23 cellular contexts compared by ENCODE assay signal in the genomic region with DNA sequence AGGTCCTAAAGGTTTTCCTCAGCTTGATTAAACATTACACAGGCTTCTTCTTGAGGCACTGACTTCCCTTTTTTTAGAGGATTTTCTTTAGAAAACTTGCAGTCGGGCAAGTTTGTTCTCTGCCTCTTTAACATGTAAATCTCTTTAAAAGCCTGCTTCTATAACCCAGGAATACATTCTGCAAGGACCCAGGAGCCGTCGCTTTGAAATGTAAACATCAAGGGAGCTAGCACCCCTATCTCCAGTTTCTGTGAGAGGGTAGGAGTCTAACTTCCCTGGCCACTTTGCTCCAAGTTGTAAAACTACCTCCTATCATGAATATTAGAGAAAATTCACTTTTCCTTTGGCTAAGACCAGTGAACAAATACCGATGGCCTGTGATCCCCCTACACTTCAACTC.
"Had no signal": no experiment of that assay in that cellular context is flagged by ENCODE, and none has a peak within 500 bp of the region (broad histone marks: within the 10 kb centered on the region; RNA-seq: fewer than 3 reads in every experiment).

No MANE protein-coding gene starts in this region.

- H3K27ac ChIP-seq: body of pancreas, PC-9 had no signal

- H2AFZ ChIP-seq: PC-9 had no signal

- H3K9me3 Mint-ChIP-seq: activated CD4-positive, alpha-beta T cell treated with anti-CD3 and anti-CD28 coated beads, Interleukin-2, amount 10 ng/mL, durations not matched to agents 7 days and 5 days had no signal

- H3K27me3 ChIP-seq: body of pancreas had no signal

- H3K9me3 ChIP-seq: body of pancreas had no signal

- H3K36me3 Mint-ChIP-seq: activated CD4-positive, alpha-beta memory T cell treated with anti-CD3 and anti-CD28 coated beads for 36 hours; activated naive CD8-positive, alpha-beta T cell had no signal

- H3K4me3 Mint-ChIP-seq: activated CD4-positive, alpha-beta memory T cell treated with anti-CD3 and anti-CD28 coated beads for 36 hours; activated CD4-positive, alpha-beta T cell treated with anti-CD3 and anti-CD28 coated beads, Interleukin-2, amount 10 ng/mL, durations not matched to agents 7 days and 5 days; activated naive CD8-positive, alpha-beta T cell; activated T-cell treated with anti-CD3 and anti-CD28 coated beads, Interleukin-2, amount 50 U/mL, for 4 hours; T-helper 17 cell had no signal

- ATAC-seq: activated T-cell treated with anti-CD3 and anti-CD28 coated beads, Interleukin-2, amount 50 U/mL, for 4 hours; body of pancreas; T-helper 17 cell had no signal

- DNase-seq: activated CD4-positive, alpha-beta memory T cell treated with anti-CD3 and anti-CD28 coated beads for 36 hours; activated CD4-positive, alpha-beta T cell treated with anti-CD3 and anti-CD28 coated beads, Interleukin-2, amount 10 ng/mL, durations not matched to agents 7 days and 5 days; activated CD4-positive, CD25-positive, alpha-beta regulatory T cell; activated CD8-positive, alpha-beta memory T cell treated with anti-CD3 and anti-CD28 coated beads for 24 hours; activated effector memory CD4-positive, alpha-beta T cell treated with anti-CD3 and anti-CD28 coated beads, Interleukin-2, amount 50 U/mL, for 16 hours; activated naive CD4-positive, alpha-beta T cell treated with Interleukin-2 at 50 U/mL for 16 hours; activated T-cell treated with anti-CD3 and anti-CD28 coated beads, Interleukin-2, amount 50 U/mL, for 4 hours; body of pancreas; central memory CD4-positive, alpha-beta T cell; Kasumi-1; KBM-7; NCI-H1105 treated with DMSO at 0.1 percent for 48 hours; NCI-H1436 treated with DMSO at 0.1 percent for 48 hours; NCI-H187; NCI-H2081; NCI-H510A treated with DMSO at 0.1 percent for 48 hours; NCI-H69; NK-92 treated with Interleukin-12 subunit alpha and Interleukin-12 subunit beta, amount 100 ng/mL, for 24 hours; PC-9; SHP77 treated with DMSO at 0.1 percent for 48 hours; T-helper 17 cell; T-helper 9 cell had no signal

- H3K4me2 ChIP-seq: PC-9 had no signal

- H3K4me3 ChIP-seq: body of pancreas, PC-9 had no signal

- H3K27me3 Mint-ChIP-seq: activated CD4-positive, alpha-beta memory T cell treated with anti-CD3 and anti-CD28 coated beads for 36 hours; activated CD4-positive, alpha-beta T cell treated with anti-CD3 and anti-CD28 coated beads, Interleukin-2, amount 10 ng/mL, durations not matched to agents 7 days and 5 days; activated naive CD8-positive, alpha-beta T cell; T-helper 17 cell had no signal

- H3K27ac Mint-ChIP-seq: activated CD4-positive, alpha-beta memory T cell treated with anti-CD3 and anti-CD28 coated beads for 36 hours; activated CD4-positive, alpha-beta T cell treated with anti-CD3 and anti-CD28 coated beads, Interleukin-2, amount 10 ng/mL, durations not matched to agents 7 days and 5 days; activated naive CD8-positive, alpha-beta T cell; T-helper 17 cell had no signal

- H3K4me1 ChIP-seq: body of pancreas had no signal

- H3K4me1 Mint-ChIP-seq: activated CD4-positive, alpha-beta T cell treated with anti-CD3 and anti-CD28 coated beads, Interleukin-2, amount 10 ng/mL, durations not matched to agents 7 days and 5 days; T-helper 17 cell had no signal
